22 cellular contexts compared by ENCODE assay signal in the genomic region with DNA sequence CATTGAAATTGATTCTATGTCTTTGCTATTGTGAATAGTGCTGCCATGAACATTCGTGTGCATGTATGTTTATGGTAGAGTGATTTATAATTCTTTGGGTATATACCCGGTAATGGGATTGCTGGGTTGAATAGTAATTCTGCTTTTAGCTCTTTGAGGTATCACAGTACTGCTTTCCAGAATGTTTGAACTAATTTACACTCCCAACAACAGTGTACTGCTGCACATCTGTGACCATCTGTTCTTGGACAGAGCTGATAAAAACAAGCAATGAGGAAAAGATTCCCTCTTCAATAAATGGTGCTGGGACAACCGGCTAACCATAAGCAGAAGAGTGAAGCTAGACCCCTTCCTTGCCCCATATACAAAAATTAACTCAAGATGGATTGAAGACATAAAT.
A peak's percentile ranks its signal among the peaks of the same experiment; 100 is the strongest.
DNase-seq lines count a peak whose midpoint lies in the region; ATAC-seq, FAIRE-seq and TF ChIP-seq lines count a peak whose summit lies in the region.
"Had no signal": no experiment of that assay in that cellular context is flagged by ENCODE, and none has a peak within 500 bp of the region (broad histone marks: within the 10 kb centered on the region; RNA-seq: fewer than 3 reads in every experiment).

No MANE protein-coding gene starts in this region.

- H4K20me1 ChIP-seq in MM.1S (ENCODE audit: insufficient read depth, low read length): no peaks in the 10 kb centered on the region

- CTCF ChIA-PET in A549 (lab: Yijun Ruan, JAX): interaction anchor here (1.2 kb wide), 1 partner anchor 34 kb away, joined by 3 read pairs; no protein-coding TSS in a partner anchor

- ATAC-seq in A549 (no peak), GM18867 (IDR thresholded peaks at IDR 0.05; ENCODE audit: unreplicated experiment) (no peak)
- ATAC-seq: Right ventricle myocardium inferior had no signal

- H3K9ac ChIP-seq in MM.1S (ENCODE audit: low read length) (no peak overlapping the region), endodermal cell (ENCODE audit: extremely low read depth, low read length, poor library complexity, severe bottlenecking) (no peak overlapping the region)

- H3K9me3 Mint-ChIP-seq in mesothelial cell of epicardium (peaks cover 4% of the 10 kb centered on the region), endodermal cell (peaks cover 6% of the 10 kb centered on the region)

- H3K79me2 ChIP-seq in MM.1S (ENCODE audit: low read length): no peaks in the 10 kb centered on the region

- H3K4me3 Mint-ChIP-seq in mesothelial cell of epicardium: no peak overlapping the region
- no peak overlapping the region for H3K4me3 Mint-ChIP-seq in endodermal cell
- H3K4me3 Mint-ChIP-seq: CD14-positive monocyte had no signal

- peaks cover 8% of the 10 kb centered on the region for H3K4me1 Mint-ChIP-seq in mesothelial cell of epicardium
- peaks cover 7% of the 10 kb centered on the region for H3K4me1 Mint-ChIP-seq in endodermal cell
- H3K4me1 Mint-ChIP-seq: CD14-positive monocyte had no signal

- H3K27ac ChIP-seq in A549: peak overlapping the region; percentile 57 to 70
- no peak overlapping the region for H3K27ac ChIP-seq in MM.1S (ENCODE audit: low read length)
- H3K27ac ChIP-seq in endodermal cell (ENCODE audit: low read depth, low read length): no peak overlapping the region

- no peak for TF ChIP-seq RAD21 in A549 (conservative IDR thresholded peaks at IDR 0.05 in 1 of 2, IDR thresholded peaks at IDR 0.05 in 1 of 2)

- H3K4me3 ChIP-seq in A549 (no peak overlapping the region), MM.1S (ENCODE audit: low read length) (no peak overlapping the region), endodermal cell (ENCODE audit: low read length) (no peak overlapping the region)

- POLR2A ChIA-PET in A549 (lab: Yijun Ruan, JAX): no interaction called here

- peak overlapping the region; percentile 75; the same call in 1 of the 2 replicates for H2AFZ ChIP-seq in MM.1S (ENCODE audit: low read length)

- no peaks in the 10 kb centered on the region for H3K36me3 ChIP-seq in MM.1S (replicated peaks; ENCODE audit: insufficient read depth, low read length)
- no peaks in the 10 kb centered on the region for H3K36me3 ChIP-seq in endodermal cell (ENCODE audit: control insufficient read depth, insufficient read depth, low read length)

- H3K9me3 ChIP-seq in A549 (no peaks in the 10 kb centered on the region), MM.1S (replicated peaks; ENCODE audit: insufficient read depth, low read length) (no peaks in the 10 kb centered on the region), endodermal cell (ENCODE audit: control insufficient read depth, low read length) (no peaks in the 10 kb centered on the region)

- H3K27ac Mint-ChIP-seq in mesothelial cell of epicardium (peak overlapping the region; percentile 60), endodermal cell (no peak overlapping the region)
- H3K27ac Mint-ChIP-seq: CD14-positive monocyte had no signal

- H3K4me2 ChIP-seq in A549 (peak overlapping the region; percentile 57; the same call in 2 of the 3 replicates), MM.1S (ENCODE audit: low read depth, low read length) (no peak overlapping the region; the same call in 1 of the 2 replicates)

- peaks cover 28% of the 10 kb centered on the region for H3K4me1 ChIP-seq in A549
- peaks cover 8% of the 10 kb centered on the region; the same call in 1 of the 2 replicates for H3K4me1 ChIP-seq in MM.1S (ENCODE audit: low read length)
- H3K4me1 ChIP-seq in endodermal cell (ENCODE audit: control insufficient read depth, insufficient read depth, low read length): no peaks in the 10 kb centered on the region

- no peaks in the 10 kb centered on the region for H3F3A ChIP-seq in MM.1S (ENCODE audit: insufficient read depth, low read length)

- H3K27me3 Mint-ChIP-seq in mesothelial cell of epicardium (ENCODE audit: low read depth): no peaks in the 10 kb centered on the region
- H3K27me3 Mint-ChIP-seq in endodermal cell (ENCODE audit: insufficient read depth): no peaks in the 10 kb centered on the region

- TF ChIP-seq EP300 in A549 (IDR thresholded peaks at IDR 0.05): no peak

- FAIRE-seq in A549 (lab: Jason Lieb, UNC) (no peak), endometrium (lab: Jason Lieb, UNC) (peak; percentile 48)
- FAIRE-seq: D721Med, RCC 7860 had no signal

- H3K27me3 ChIP-seq in MM.1S (replicated peaks; ENCODE audit: insufficient read depth, low read length) (no peaks in the 10 kb centered on the region), endodermal cell (ENCODE audit: control insufficient read depth, insufficient read depth, low read length, poor library complexity, severe bottlenecking) (no peaks in the 10 kb centered on the region)

- TF ChIP-seq POLR2A in A549 (IDR thresholded peaks at IDR 0.05; ENCODE audit: low read length): no peak

- 95% methylated on average over 3 of the region's 3 CpGs for WGBS in A549 (ENCODE audit: missing lambda C conversion rate)
- 78 to 91% methylated on average over 1 to 3 of the region's 3 CpGs for WGBS in endodermal cell (ENCODE audit: insufficient coverage in 1 of 2, insufficient read length in 1 of 2), 2 experiments

- DNase-seq in A549 (ENCODE audit: low read depth in 1 of 2, low spot score in 1 of 2) (no peak), MM.1S (no peak), mesothelial cell of epicardium (ENCODE audit: low spot score in 2 of 2, unreplicated experiment in 2 of 2) (no peak), NOMO-1 treated with DMSO at 0.1 percent for 48 hours (lab: John Stamatoyannopoulos, UW; ENCODE audit: unreplicated experiment) (no peak), hypothalamus (lab: John Stamatoyannopoulos, UW) (no peak), endodermal cell (no peak)
- DNase-seq: 8988T, DMS53, GDM1, Kasumi-1, NCI-H1048, NCI-H1436 treated with DMSO at 0.1 percent for 48 hours, NCI-H2029 treated with DMSO at 0.1 percent for 48 hours, NCI-H226, NCI-H774, OCI-M1 had no signal

- TF ChIP-seq CTCF in A549 (IDR thresholded peaks at IDR 0.05) (no peak), MM.1S (IDR thresholded peaks at IDR 0.05; ENCODE audit: low read length) (no peak), mesothelial cell of epicardium (IDR thresholded peaks at IDR 0.05; ENCODE audit: unreplicated experiment) (no peak), endodermal cell (conservative IDR thresholded peaks at IDR 0.05) (no peak)

- H3K36me3 Mint-ChIP-seq in mesothelial cell of epicardium: no peaks in the 10 kb centered on the region
- no peaks in the 10 kb centered on the region for H3K36me3 Mint-ChIP-seq in endodermal cell (ENCODE audit: low read depth)
- H3K36me3 Mint-ChIP-seq: CD14-positive monocyte had no signal

- no peaks in the 10 kb centered on the region for H3K9me2 ChIP-seq in MM.1S (replicated peaks; ENCODE audit: insufficient read depth, low read length)

TF ChIP-seq in A549, 52 proteins besides CTCF, POLR2A, EP300 and RAD21:
- no peak for TF ChIP-seq MAZ (IDR thresholded peaks at IDR 0.05; ENCODE audit: borderline replicate concordance, low read depth, low read length)
- TF ChIP-seq JUN (IDR thresholded peaks at IDR 0.05): no peak
- no peak for TF ChIP-seq HOXA7 (CRISPR knock-in tag; IDR thresholded peaks at IDR 0.05)
- TF ChIP-seq EHMT2 (IDR thresholded peaks at IDR 0.05; ENCODE audit: low read depth): no peak
- TF ChIP-seq CBX8 (IDR thresholded peaks at IDR 0.05): no peak

Comparison
In these comparisons a context has a peak if more than half of its experiments do, and no peak if none do; other contexts are left out.
1. H3K27ac ChIP-seq: peak in A549 (2 of 2); none in MM.1S (single experiment) and endodermal cell (single experiment).